Comparison of ENCODE assay signal across 1 cellular context in genomic region chrX:45527834-45528233, GRCh38.
TF ChIP-seq lines count a peak whose summit lies in the region.

No MANE protein-coding gene starts in this region.

TF ChIP-seq in SK-N-SH treated with all-trans-retinoic acid at 6 μM for 48 hours, 23 proteins besides CTCF, POLR2A, EP300 and RAD21 (continued from another document):
- TF ChIP-seq, protein P1, sequence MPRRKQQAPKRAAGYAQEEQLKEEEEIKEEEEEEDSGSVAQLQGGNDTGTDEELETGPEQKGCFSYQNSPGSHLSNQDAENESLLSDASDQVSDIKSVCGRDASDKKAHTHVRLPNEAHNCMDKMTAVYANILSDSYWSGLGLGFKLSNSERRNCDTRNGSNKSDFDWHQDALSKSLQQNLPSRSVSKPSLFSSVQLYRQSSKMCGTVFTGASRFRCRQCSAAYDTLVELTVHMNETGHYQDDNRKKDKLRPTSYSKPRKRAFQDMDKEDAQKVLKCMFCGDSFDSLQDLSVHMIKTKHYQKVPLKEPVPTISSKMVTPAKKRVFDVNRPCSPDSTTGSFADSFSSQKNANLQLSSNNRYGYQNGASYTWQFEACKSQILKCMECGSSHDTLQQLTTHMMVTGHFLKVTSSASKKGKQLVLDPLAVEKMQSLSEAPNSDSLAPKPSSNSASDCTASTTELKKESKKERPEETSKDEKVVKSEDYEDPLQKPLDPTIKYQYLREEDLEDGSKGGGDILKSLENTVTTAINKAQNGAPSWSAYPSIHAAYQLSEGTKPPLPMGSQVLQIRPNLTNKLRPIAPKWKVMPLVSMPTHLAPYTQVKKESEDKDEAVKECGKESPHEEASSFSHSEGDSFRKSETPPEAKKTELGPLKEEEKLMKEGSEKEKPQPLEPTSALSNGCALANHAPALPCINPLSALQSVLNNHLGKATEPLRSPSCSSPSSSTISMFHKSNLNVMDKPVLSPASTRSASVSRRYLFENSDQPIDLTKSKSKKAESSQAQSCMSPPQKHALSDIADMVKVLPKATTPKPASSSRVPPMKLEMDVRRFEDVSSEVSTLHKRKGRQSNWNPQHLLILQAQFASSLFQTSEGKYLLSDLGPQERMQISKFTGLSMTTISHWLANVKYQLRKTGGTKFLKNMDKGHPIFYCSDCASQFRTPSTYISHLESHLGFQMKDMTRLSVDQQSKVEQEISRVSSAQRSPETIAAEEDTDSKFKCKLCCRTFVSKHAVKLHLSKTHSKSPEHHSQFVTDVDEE (CRISPR knock-in tag; IDR thresholded peaks at IDR 0.05), result no peak
- TF ChIP-seq ZFP30 (CRISPR knock-in tag; IDR thresholded peaks at IDR 0.05), result no peak
- TF ChIP-seq, protein P2, sequence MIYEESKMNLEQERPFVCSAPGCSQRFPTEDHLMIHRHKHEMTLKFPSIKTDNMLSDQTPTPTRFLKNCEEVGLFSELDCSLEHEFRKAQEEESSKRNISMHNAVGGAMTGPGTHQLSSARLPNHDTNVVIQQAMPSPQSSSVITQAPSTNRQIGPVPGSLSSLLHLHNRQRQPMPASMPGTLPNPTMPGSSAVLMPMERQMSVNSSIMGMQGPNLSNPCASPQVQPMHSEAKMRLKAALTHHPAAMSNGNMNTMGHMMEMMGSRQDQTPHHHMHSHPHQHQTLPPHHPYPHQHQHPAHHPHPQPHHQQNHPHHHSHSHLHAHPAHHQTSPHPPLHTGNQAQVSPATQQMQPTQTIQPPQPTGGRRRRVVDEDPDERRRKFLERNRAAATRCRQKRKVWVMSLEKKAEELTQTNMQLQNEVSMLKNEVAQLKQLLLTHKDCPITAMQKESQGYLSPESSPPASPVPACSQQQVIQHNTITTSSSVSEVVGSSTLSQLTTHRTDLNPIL (CRISPR knock-in tag; IDR thresholded peaks at IDR 0.05; ENCODE audit: low read depth), result no peak
- TF ChIP-seq ARNTL (CRISPR knock-in tag; IDR thresholded peaks at IDR 0.05; ENCODE audit: borderline replicate concordance, low read depth), result no peak
